In the genomic region with DNA sequence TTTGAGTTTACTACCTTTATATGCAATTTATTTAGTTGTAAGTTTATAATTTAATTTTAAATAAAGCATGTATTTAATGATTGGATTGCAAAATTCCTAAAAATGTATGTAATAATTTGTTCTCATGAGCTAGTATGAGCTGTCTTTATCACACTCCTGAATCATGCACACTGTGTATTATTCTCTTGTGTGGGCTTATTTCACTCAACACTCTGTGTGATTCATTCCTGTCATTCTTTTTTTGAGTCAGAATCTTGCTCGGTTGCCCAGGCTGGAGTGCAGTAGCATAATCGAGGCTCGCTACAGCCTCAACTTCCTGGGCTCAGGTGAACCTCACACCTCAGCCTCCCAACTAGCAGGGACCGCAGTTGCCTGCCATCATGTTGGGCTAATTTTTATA, we compare ENCODE assay signal across 23 cellular contexts.
"Had no signal": no experiment of that assay in that cellular context is flagged by ENCODE, and none has a peak within 500 bp of the region (broad histone marks: within the 10 kb centered on the region; RNA-seq: fewer than 3 reads in every experiment).

No MANE protein-coding gene starts in this region.

- H3K4me1 Mint-ChIP-seq: activated CD4-positive, alpha-beta T cell treated with anti-CD3 and anti-CD28 coated beads, Interleukin-2, amount 10 ng/mL, durations not matched to agents 7 days and 5 days; activated naive CD8-positive, alpha-beta T cell treated with anti-CD3 and anti-CD28 coated beads, Interleukin-2, amount 10 ng/mL, durations not matched to agents 7 days and 5 days; central memory CD8-positive, alpha-beta T cell had no signal

- ATAC-seq: gastroesophageal sphincter, heart left ventricle, left ventricle myocardium superior had no signal

- H3K4me3 Mint-ChIP-seq: activated CD4-positive, alpha-beta T cell treated with anti-CD3 and anti-CD28 coated beads, Interleukin-2, amount 10 ng/mL, durations not matched to agents 7 days and 5 days; activated naive CD8-positive, alpha-beta T cell treated with anti-CD3 and anti-CD28 coated beads, Interleukin-2, amount 10 ng/mL, durations not matched to agents 7 days and 5 days; brain; central memory CD8-positive, alpha-beta T cell; endodermal cell; stimulated activated naive CD8-positive, alpha-beta T cell treated with anti-CD3 and anti-CD28 coated beads, Interleukin-15, Interleukin-2, amounts not matched to agents 100 ng/mL and 50 ng/mL, for 24 hours had no signal

- H3K27ac Mint-ChIP-seq: activated CD4-positive, alpha-beta T cell treated with anti-CD3 and anti-CD28 coated beads, Interleukin-2, amount 10 ng/mL, durations not matched to agents 7 days and 5 days; activated naive CD8-positive, alpha-beta T cell treated with anti-CD3 and anti-CD28 coated beads, Interleukin-2, amount 10 ng/mL, durations not matched to agents 7 days and 5 days; brain; endodermal cell; stimulated activated naive CD8-positive, alpha-beta T cell treated with anti-CD3 and anti-CD28 coated beads, Interleukin-15, Interleukin-2, amounts not matched to agents 100 ng/mL and 50 ng/mL, for 24 hours had no signal

- H3K9me3 Mint-ChIP-seq: activated CD4-positive, alpha-beta T cell treated with anti-CD3 and anti-CD28 coated beads, Interleukin-2, amount 10 ng/mL, durations not matched to agents 7 days and 5 days; activated naive CD8-positive, alpha-beta T cell treated with anti-CD3 and anti-CD28 coated beads, Interleukin-2, amount 10 ng/mL, durations not matched to agents 7 days and 5 days; central memory CD8-positive, alpha-beta T cell; endodermal cell; stimulated activated naive CD8-positive, alpha-beta T cell treated with anti-CD3 and anti-CD28 coated beads, Interleukin-15, Interleukin-2, amounts not matched to agents 100 ng/mL and 50 ng/mL, for 24 hours had no signal

- H3K4me3 ChIP-seq: colonic mucosa, gastroesophageal sphincter, heart left ventricle, suprapubic skin, transverse colon, vagina had no signal

- DNase-seq: activated CD4-positive, alpha-beta T cell treated with anti-CD3 and anti-CD28 coated beads, Interleukin-2, amount 10 ng/mL, durations not matched to agents 7 days and 5 days; activated CD8-positive, alpha-beta memory T cell treated with anti-CD3 and anti-CD28 coated beads for 24 hours; activated CD8-positive, alpha-beta memory T cell treated with anti-CD3 and anti-CD28 coated beads, Interleukin-2, amount 50 U/mL, for 48 hours; activated gamma-delta T cell treated with Interleukin-2 at 50 U/mL for 16 hours; activated naive CD8-positive, alpha-beta T cell treated with anti-CD3 and anti-CD28 coated beads, Interleukin-2, amount 10 ng/mL, durations not matched to agents 7 days and 5 days; colonic mucosa; endodermal cell; erythroblast; heart left ventricle; kidney glomerular epithelial cell; left ventricle myocardium superior; occipital lobe; posterior cingulate gyrus; retina; stimulated activated CD4-positive, alpha-beta T cell treated with anti-CD3 and anti-CD28 coated beads, Interleukin-2, amount 100 ng/mL, for 24 hours; SW 1271; transverse colon had no signal

- H3K36me3 Mint-ChIP-seq: activated naive CD8-positive, alpha-beta T cell treated with anti-CD3 and anti-CD28 coated beads, Interleukin-2, amount 10 ng/mL, durations not matched to agents 7 days and 5 days; brain had no signal
